In the genomic region with DNA sequence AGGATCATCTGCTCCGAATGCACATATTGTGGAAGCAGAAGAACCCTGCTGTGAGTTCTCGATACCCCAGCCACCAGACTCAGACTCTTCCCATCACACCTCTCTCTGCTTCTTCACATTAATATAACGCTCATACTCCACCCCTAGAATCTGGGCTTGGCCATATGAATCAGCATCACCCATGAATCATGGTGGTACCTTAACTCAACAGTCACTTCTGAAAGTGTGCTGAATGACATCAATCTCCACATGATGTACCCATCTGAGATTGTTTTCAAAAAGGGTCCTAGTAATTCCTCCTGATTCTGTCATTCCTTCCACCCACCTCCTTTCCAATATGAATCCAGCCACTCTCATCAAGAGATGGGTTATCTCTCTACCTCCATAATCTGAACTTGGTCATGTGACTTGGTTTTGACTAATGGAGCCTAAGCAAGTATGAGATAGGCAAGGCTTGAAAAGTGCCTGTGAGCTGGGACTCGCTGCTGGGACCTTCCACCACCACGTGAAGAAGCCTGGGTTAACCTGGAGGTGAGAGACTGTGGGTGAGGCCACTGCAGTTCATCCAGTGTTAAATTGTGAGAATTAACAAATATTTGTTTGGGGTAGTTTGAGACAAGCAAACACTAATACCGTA, we compare ENCODE assay signal across 13 cellular contexts. TPM values are rescaled to one million over a fixed set of nuclear protein-coding genes. Genes with fewer than 3 reads are reported as not detected.
DNase-seq lines count a peak whose midpoint lies in the region; ATAC-seq lines count a peak whose summit lies in the region.
"Had no signal": no experiment of that assay in that cellular context is flagged by ENCODE, and none has a peak within 500 bp of the region (broad histone marks: within the 10 kb centered on the region; RNA-seq: fewer than 3 reads in every experiment).

No MANE protein-coding gene starts in this region.

- CTCF ChIA-PET in activated CD4-positive, alpha-beta memory T cell treated with anti-CD3 and anti-CD28 coated beads, Interleukin-2, amount 10 ng/mL, durations not matched to agents 7 days and 5 days (lab: Charles Lee), result no interaction called here

- H3K4me3 ChIP-seq in H7 (ENCODE audit: insufficient read depth, low read depth, low read length), result no peak overlapping the region
- H3K4me3 ChIP-seq: stomach had no signal

- H3K4me1 Mint-ChIP-seq in activated CD4-positive, alpha-beta memory T cell treated with anti-CD3 and anti-CD28 coated beads, Interleukin-2, amount 10 ng/mL, durations not matched to agents 7 days and 5 days, result peaks cover 66% of the 10 kb centered on the region

- POLR2A ChIA-PET in activated CD4-positive, alpha-beta memory T cell treated with anti-CD3 and anti-CD28 coated beads, Interleukin-2, amount 10 ng/mL, durations not matched to agents 7 days and 5 days (lab: Charles Lee), result interaction anchor here (1.4 kb wide), 1 partner anchor 11 kb away, joined by 4 read pairs; no protein-coding TSS in a partner anchor

- peaks cover 26% of the 10 kb centered on the region for H3K36me3 ChIP-seq in H7 (replicated peaks; ENCODE audit: control insufficient read depth, insufficient read depth, low read length)

- ATAC-seq in GM18868 (IDR thresholded peaks at IDR 0.05; ENCODE audit: unreplicated experiment) (no peak), GM21737 (IDR thresholded peaks at IDR 0.05; ENCODE audit: unreplicated experiment) (no peak)

- H3K27me3 Mint-ChIP-seq in activated CD4-positive, alpha-beta memory T cell treated with anti-CD3 and anti-CD28 coated beads, Interleukin-2, amount 10 ng/mL, durations not matched to agents 7 days and 5 days, result no peaks in the 10 kb centered on the region

- peak overlapping the region; percentile 13 for H3K27ac Mint-ChIP-seq in activated CD4-positive, alpha-beta memory T cell treated with anti-CD3 and anti-CD28 coated beads, Interleukin-2, amount 10 ng/mL, durations not matched to agents 7 days and 5 days

- H3K4me3 Mint-ChIP-seq in activated CD4-positive, alpha-beta memory T cell treated with anti-CD3 and anti-CD28 coated beads, Interleukin-2, amount 10 ng/mL, durations not matched to agents 7 days and 5 days, result no peak overlapping the region
- H3K4me3 Mint-ChIP-seq: brain had no signal

- no peaks in the 10 kb centered on the region for H3K9me3 Mint-ChIP-seq in activated CD4-positive, alpha-beta memory T cell treated with anti-CD3 and anti-CD28 coated beads, Interleukin-2, amount 10 ng/mL, durations not matched to agents 7 days and 5 days
- H3K9me3 Mint-ChIP-seq: brain had no signal

- H3K27me3 ChIP-seq in H7 (ENCODE audit: control insufficient read depth, insufficient read depth, low read length), result no peaks in the 10 kb centered on the region
- H3K27me3 ChIP-seq: stomach had no signal

- peak; percentile 22 for DNase-seq in stimulated activated CD4-positive, alpha-beta T cell treated with anti-CD3 and anti-CD28 coated beads, Interleukin-4, amount 100 ng/mL, for 24 hours
- DNase-seq in stimulated activated CD4-positive, alpha-beta T cell treated with anti-CD3 and anti-CD28 coated beads, Interleukin-2, amount 100 ng/mL, for 48 hours, result no peak
- no peak for DNase-seq in activated CD4-positive, alpha-beta memory T cell treated with anti-CD3 and anti-CD28 coated beads, Interleukin-2, amount 10 ng/mL, durations not matched to agents 7 days and 5 days
- peak; percentile 42 for DNase-seq in iris pigment epithelial cell (ENCODE audit: low read depth)
- DNase-seq in NCI-H1092 treated with DMSO at 0.1 percent for 48 hours (lab: John Stamatoyannopoulos, UW), result no peak
- DNase-seq in H7, result no peak
- DNase-seq: NCI-H187 treated with DMSO at 0.1 percent for 48 hours, NCI-H69, SIG-M5, stomach had no signal

- peaks cover 72% of the 10 kb centered on the region for H3K36me3 Mint-ChIP-seq in activated CD4-positive, alpha-beta memory T cell treated with anti-CD3 and anti-CD28 coated beads, Interleukin-2, amount 10 ng/mL, durations not matched to agents 7 days and 5 days (ENCODE audit: low read depth)

RNA-seq across cellular contexts. Expression of gene YWHAG, which starts 15.4 kb away (rescaled TPM):
- total RNA-seq in activated CD4-positive, alpha-beta memory T cell treated with anti-CD3 and anti-CD28 coated beads, Interleukin-2, amount 10 ng/mL, durations not matched to agents 7 days and 5 days, result 10 to 100 TPM; 83.1 to 84.8 TPM
- 83.2 and 91.8 TPM in 2 replicates for total RNA-seq in H7 (2014; rRNA removed; shearing (Covaris generic))

RNA-seq across cellular contexts. Expression of gene HSPB1, which starts 40.9 kb away (rescaled TPM):
- total RNA-seq in activated CD4-positive, alpha-beta memory T cell treated with anti-CD3 and anti-CD28 coated beads, Interleukin-2, amount 10 ng/mL, durations not matched to agents 7 days and 5 days, result 10 to 100 TPM; 33.7 to 38.4 TPM
- total RNA-seq in H7 (2014; rRNA removed; shearing (Covaris generic)), result 62.3 and 80.7 TPM in 2 replicates

Comparison
In these comparisons a context has a peak if more than half of its experiments do, and no peak if none do; other contexts are left out.
1. DNase-seq: peak in stimulated activated CD4-positive, alpha-beta T cell treated with anti-CD3 and anti-CD28 coated beads, Interleukin-4, amount 100 ng/mL, for 24 hours (single experiment) and iris pigment epithelial cell (single experiment); none in stimulated activated CD4-positive, alpha-beta T cell treated with anti-CD3 and anti-CD28 coated beads, Interleukin-2, amount 100 ng/mL, for 48 hours (0 of 2), activated CD4-positive, alpha-beta memory T cell treated with anti-CD3 and anti-CD28 coated beads, Interleukin-2, amount 10 ng/mL, durations not matched to agents 7 days and 5 days (single experiment), NCI-H1092 treated with DMSO at 0.1 percent for 48 hours (single experiment) and H7 (single experiment).